11 cellular contexts compared by ENCODE assay signal in genomic region chr7:5549096-5549896, GRCh38. TPM values are rescaled to one million over a fixed set of nuclear protein-coding genes. Genes with fewer than 3 reads are reported as not detected.
A peak's percentile ranks its signal among the peaks of the same experiment; 100 is the strongest.
DNase-seq lines count a peak whose midpoint lies in the region; ATAC-seq and TF ChIP-seq lines count a peak whose summit lies in the region.
"Had no signal": no experiment of that assay in that cellular context is flagged by ENCODE, and none has a peak within 500 bp of the region (broad histone marks: within the 10 kb centered on the region; RNA-seq: fewer than 3 reads in every experiment).

No MANE protein-coding gene starts in this region.

- H3K79me2 ChIP-seq in fibroblast of lung (ENCODE audit: control insufficient read depth, insufficient read depth, low read length), result no peaks in the 10 kb centered on the region

- no peak for TF ChIP-seq CTCF in fibroblast of lung (conservative IDR thresholded peaks at IDR 0.05 in 1 of 2, IDR thresholded peaks at IDR 0.05 in 1 of 2; ENCODE audit: low read depth in 1 of 2, low read length in 2 of 2)
- TF ChIP-seq CTCF in vagina (IDR thresholded peaks at IDR 0.05), result no peak

- H3K4me3 ChIP-seq in SJSA1 (no peak overlapping the region), fibroblast of lung (replicated peaks in 1 of 4; ENCODE audit: control extremely low read depth in 1 of 4, insufficient read depth in 1 of 4, low read depth in 3 of 4, low read length in 4 of 4) (no peak overlapping the region), skeletal muscle satellite cell (ENCODE audit: low read length) (no peak overlapping the region), vagina (no peak overlapping the region)

- H3K36me3 ChIP-seq in SJSA1 (no peaks in the 10 kb centered on the region; the same call in 1 of the 2 replicates), fibroblast of lung (ENCODE audit: control insufficient read depth, insufficient read depth, low read length) (no peaks in the 10 kb centered on the region), skeletal muscle satellite cell (ENCODE audit: insufficient read depth, low read length) (no peaks in the 10 kb centered on the region), vagina (no peaks in the 10 kb centered on the region)

- H3K9ac ChIP-seq in fibroblast of lung (ENCODE audit: insufficient read depth, low read length), result no peak overlapping the region
- no peak overlapping the region for H3K9ac ChIP-seq in skeletal muscle satellite cell (ENCODE audit: low read depth, low read length)

- TF ChIP-seq POLR2A in vagina (IDR thresholded peaks at IDR 0.05), result no peak

- intact Hi-C loops in vagina (cut with DNase I), result no loop called here

- no peaks in the 10 kb centered on the region for H4K20me1 ChIP-seq in fibroblast of lung (ENCODE audit: control insufficient read depth, extremely low read depth, insufficient read depth, low read length)

- H3K9me3 ChIP-seq in SJSA1 (replicated peaks) (no peaks in the 10 kb centered on the region), fibroblast of lung (ENCODE audit: control insufficient read depth, insufficient read depth, low read depth, low read length) (no peaks in the 10 kb centered on the region), skeletal muscle satellite cell (replicated peaks; ENCODE audit: low read length) (no peaks in the 10 kb centered on the region), vagina (no peaks in the 10 kb centered on the region)

- H3K4me1 ChIP-seq in SJSA1 (replicated peaks) (peaks cover 23% of the 10 kb centered on the region), fibroblast of lung (ENCODE audit: control insufficient read depth, extremely low read depth, insufficient read depth, low read length) (no peaks in the 10 kb centered on the region), skeletal muscle satellite cell (ENCODE audit: control insufficient read depth, insufficient read depth, low read length) (peaks cover 9% of the 10 kb centered on the region), vagina (peaks cover under 1% of the 10 kb centered on the region)

- ATAC-seq in activated CD4-positive, CD25-positive, alpha-beta regulatory T cell treated with anti-CD3 and anti-CD28 coated beads, Interleukin-2, amount 50 U/mL, for 24 hours, result peak; percentile 87 to 92
- ATAC-seq in HG02970 (IDR thresholded peaks at IDR 0.05; ENCODE audit: low FRiP score, unreplicated experiment), result no peak

- H3K4me2 ChIP-seq in fibroblast of lung (ENCODE audit: extremely low read depth, insufficient read depth, low read length), result no peak overlapping the region
- peak overlapping the region; percentile 59 for H3K4me2 ChIP-seq in skeletal muscle satellite cell (ENCODE audit: low read length)

- no peak overlapping the region for H2AFZ ChIP-seq in fibroblast of lung (ENCODE audit: low read length)

- DNase-seq in activated CD4-positive, CD25-positive, alpha-beta regulatory T cell treated with anti-CD3 and anti-CD28 coated beads, Interleukin-2, amount 50 U/mL, for 72 hours, result no peak
- DNase-seq in SJSA1 (ENCODE audit: low read depth in 1 of 2, low spot score in 2 of 2) (peak; percentile 48 to 75), fibroblast of lung (ENCODE audit: low read depth in 2 of 2) (peak; percentile 49 to 77), vagina (ENCODE audit: extremely low spot score in 2 of 2) (no peak), NCI-H2029 treated with DMSO at 0.1 percent for 48 hours (lab: John Stamatoyannopoulos, UW) (no peak)
- DNase-seq: activated naive CD4-positive, alpha-beta T cell treated with Interleukin-2 at 50 U/mL for 16 hours; NCI-H2029; stimulated activated naive CD4-positive, alpha-beta T cell had no signal

- no peaks in the 10 kb centered on the region for H3K27me3 ChIP-seq in SJSA1 (replicated peaks)
- H3K27me3 ChIP-seq in fibroblast of lung (ENCODE audit: control insufficient read depth, insufficient read depth, low read length), result no peaks in the 10 kb centered on the region
- H3K27me3 ChIP-seq in skeletal muscle satellite cell (ENCODE audit: control insufficient read depth, insufficient read depth, low read length), result no peaks in the 10 kb centered on the region
- H3K27me3 ChIP-seq in vagina, result no peaks in the 10 kb centered on the region

- H3K27ac ChIP-seq in SJSA1 (peak overlapping the region; percentile 31), fibroblast of lung (ENCODE audit: insufficient read depth, low read length) (no peak overlapping the region), vagina (no peak overlapping the region)

RNA-seq across cellular contexts. Expression of gene ACTB, which starts 18.9 kb away (rescaled TPM):
- 5,182 and 6,531 TPM in 2 replicates for total RNA-seq in SJSA1 (2014; rRNA removed; shearing (Covaris generic))
- 1,742 and 2,599 TPM in 2 replicates for total RNA-seq in fibroblast of lung
- polyA plus RNA-seq in fibroblast of lung, result 6,970 and 7,302 TPM in 2 replicates
- polyA plus RNA-seq in fibroblast of lung (2012), result 11,369 and 11,817 TPM in 2 replicates
- polyA minus RNA-seq in fibroblast of lung (ENCODE audit: low replicate concordance), result 42,169 and 43,266 TPM in 2 replicates
- total RNA-seq in skeletal muscle satellite cell (2012; rRNA removed), result 4,092 and 6,835 TPM in 2 replicates
- total RNA-seq in vagina, result 4,121 TPM

RNA-seq across cellular contexts. Expression of gene FBXL18, which starts 35.7 kb away (rescaled TPM):
- 2.5 and 4.6 TPM in 2 replicates for total RNA-seq in SJSA1 (2014; rRNA removed; shearing (Covaris generic))
- total RNA-seq in fibroblast of lung, result 3.3 and 5.1 TPM in 2 replicates
- 2.9 and 3.1 TPM in 2 replicates for polyA plus RNA-seq in fibroblast of lung
- 6.0 and 6.1 TPM in 2 replicates for polyA plus RNA-seq in fibroblast of lung (2012)
- 13.2 and 16.1 TPM in 2 replicates for polyA minus RNA-seq in fibroblast of lung (ENCODE audit: low replicate concordance)
- 9.8 and 10.1 TPM in 2 replicates for total RNA-seq in skeletal muscle satellite cell (2012; rRNA removed)
- total RNA-seq in vagina, result 7.9 TPM

RNA-seq across cellular contexts. Expression of gene FSCN1, which starts 43.3 kb away (rescaled TPM):
- 155 and 208 TPM in 2 replicates for total RNA-seq in SJSA1 (2014; rRNA removed; shearing (Covaris generic))
- total RNA-seq in fibroblast of lung, result 104 and 105 TPM in 2 replicates
- 96.2 and 127 TPM in 2 replicates for polyA plus RNA-seq in fibroblast of lung
- 203 and 314 TPM in 2 replicates for polyA plus RNA-seq in fibroblast of lung (2012)
- 154 and 164 TPM in 2 replicates for polyA minus RNA-seq in fibroblast of lung (ENCODE audit: low replicate concordance)
- 267 and 317 TPM in 2 replicates for total RNA-seq in skeletal muscle satellite cell (2012; rRNA removed)
- 134 TPM for total RNA-seq in vagina

Comparison
In these comparisons a context has a peak if more than half of its experiments do, and no peak if none do; other contexts are left out.
1. DNase-seq: peak in SJSA1 (2 of 2) and fibroblast of lung (2 of 2); none in activated CD4-positive, CD25-positive, alpha-beta regulatory T cell treated with anti-CD3 and anti-CD28 coated beads, Interleukin-2, amount 50 U/mL, for 72 hours (single experiment), vagina (0 of 2) and NCI-H2029 treated with DMSO at 0.1 percent for 48 hours (single experiment).